Comparison of ENCODE assay signal across 9 cellular contexts in the genomic region with DNA sequence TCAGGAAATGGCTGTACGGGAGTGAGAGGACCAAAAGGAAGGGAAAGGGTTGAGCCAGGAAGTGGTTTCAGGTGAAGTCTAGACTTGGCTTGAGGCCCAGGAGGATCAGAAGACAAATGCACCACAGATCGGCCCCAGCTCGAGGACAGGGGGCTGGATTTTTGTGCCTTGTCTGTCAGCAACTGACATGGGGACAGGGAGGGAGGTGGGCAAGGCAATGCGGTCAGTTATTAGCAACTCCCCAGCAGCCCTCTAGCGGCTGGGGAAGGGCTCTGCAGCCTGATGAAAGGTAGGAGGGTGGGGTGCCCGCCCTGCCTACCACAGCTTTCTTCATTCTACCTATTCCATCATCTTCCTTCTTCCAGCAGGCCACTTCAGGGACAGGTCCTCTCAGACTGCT. TPM values are rescaled to one million over a fixed set of nuclear protein-coding genes. Genes with fewer than 3 reads are reported as not detected.
A peak's percentile ranks its signal among the peaks of the same experiment; 100 is the strongest.
DNase-seq lines count a peak whose midpoint lies in the region; ATAC-seq and TF ChIP-seq lines count a peak whose summit lies in the region.
"Had no signal": no experiment of that assay in that cellular context is flagged by ENCODE, and none has a peak within 500 bp of the region (broad histone marks: within the 10 kb centered on the region; RNA-seq: fewer than 3 reads in every experiment).

No MANE protein-coding gene starts in this region.

- peak; percentile 14 to 68 (median 52) for TF ChIP-seq CTCF in dorsolateral prefrontal cortex (IDR thresholded peaks at IDR 0.05 in 54 of 56, conservative IDR thresholded peaks at IDR 0.05 in 2 of 56; ENCODE audit: low read depth in 1 of 56, partially characterized antibody in 56 of 56)
- TF ChIP-seq CTCF in natural killer cell (IDR thresholded peaks at IDR 0.05) = peak; percentile 43

- peaks cover 0 to 2% (median 0%) of the 10 kb centered on the region in 7 donors for H3K9me3 Mint-ChIP-seq in CD4-positive, CD25-positive, alpha-beta regulatory T cell
- no peaks in the 10 kb centered on the region for H3K9me3 Mint-ChIP-seq in natural killer cell
- peaks cover 2 to 8% of the 10 kb centered on the region in 2 donors for H3K9me3 Mint-ChIP-seq in effector memory CD8-positive, alpha-beta T cell

- H3K9me3 ChIP-seq in CD4-positive, CD25-positive, alpha-beta regulatory T cell (ENCODE audit: control insufficient read depth in 2 of 2, low read length in 2 of 2) = no peaks in the 10 kb centered on the region

- peak in 1 of 2 donors; percentile 44 for ATAC-seq in CD4-positive, CD25-positive, alpha-beta regulatory T cell (ENCODE audit: low read depth in 2 of 2)
- ATAC-seq in GM18498 (IDR thresholded peaks at IDR 0.05; ENCODE audit: unreplicated experiment) (peak; percentile 86), HG02885 (IDR thresholded peaks at IDR 0.05; ENCODE audit: poor library complexity, unreplicated experiment) (peak; percentile 92), natural killer cell (peak in 2 of 3 donors; percentile 63 to 69)
- ATAC-seq in effector memory CD8-positive, alpha-beta T cell (replicated peaks) = no peak

- intact Hi-C loops in dorsolateral prefrontal cortex (cut with DNase I) (loop anchor here (10.0 kb wide), 4 partner anchors 65 to 295 kb away; no protein-coding TSS in a partner anchor), natural killer cell (cut with micrococcal nuclease) (no loop called here)

- H3K4me1 Mint-ChIP-seq in CD4-positive, CD25-positive, alpha-beta regulatory T cell = peaks cover 0 to 12% (median 6%) of the 10 kb centered on the region in 4 donors
- peaks cover 21 to 26% of the 10 kb centered on the region in 2 donors for H3K4me1 Mint-ChIP-seq in natural killer cell
- peaks cover 0 to 3% of the 10 kb centered on the region in 2 donors for H3K4me1 Mint-ChIP-seq in effector memory CD8-positive, alpha-beta T cell (ENCODE audit: low read depth in 2 of 2)

- no peaks in the 10 kb centered on the region for H3K36me3 ChIP-seq in CD4-positive, CD25-positive, alpha-beta regulatory T cell (ENCODE audit: control insufficient read depth, insufficient read depth, low read length)

- H3K36me3 Mint-ChIP-seq in CD4-positive, CD25-positive, alpha-beta regulatory T cell = no peaks in the 10 kb centered on the region
- H3K36me3 Mint-ChIP-seq in natural killer cell = no peaks in the 10 kb centered on the region
- no peaks in the 10 kb centered on the region for H3K36me3 Mint-ChIP-seq in effector memory CD8-positive, alpha-beta T cell (ENCODE audit: insufficient read depth)

- no peak overlapping the region for H3K27ac ChIP-seq in CD4-positive, CD25-positive, alpha-beta regulatory T cell (ENCODE audit: insufficient read depth, low read length, poor library complexity, severe bottlenecking)
- peak overlapping the region in 5 of 59 donors; percentile 7 to 33 (median 18) for H3K27ac ChIP-seq in dorsolateral prefrontal cortex

- H3K27me3 ChIP-seq in CD4-positive, CD25-positive, alpha-beta regulatory T cell (ENCODE audit: control insufficient read depth, insufficient read depth, low read length) = no peaks in the 10 kb centered on the region
- no peaks in the 10 kb centered on the region for H3K27me3 ChIP-seq in dorsolateral prefrontal cortex

- peaks cover 16% of the 10 kb centered on the region for H3K27me3 Mint-ChIP-seq in CD4-positive, CD25-positive, alpha-beta regulatory T cell
- no peaks in the 10 kb centered on the region for H3K27me3 Mint-ChIP-seq in natural killer cell (ENCODE audit: low read depth in 2 of 2)
- peaks cover 0 to 25% of the 10 kb centered on the region in 2 donors for H3K27me3 Mint-ChIP-seq in effector memory CD8-positive, alpha-beta T cell

- peak overlapping the region in 2 of 3 donors; percentile 21 to 70 for H3K27ac Mint-ChIP-seq in CD4-positive, CD25-positive, alpha-beta regulatory T cell
- no peak overlapping the region for H3K27ac Mint-ChIP-seq in natural killer cell
- no peak overlapping the region for H3K27ac Mint-ChIP-seq in effector memory CD8-positive, alpha-beta T cell

- peak overlapping the region in 2 of 4 donors; percentile 14 to 52 for H3K4me3 Mint-ChIP-seq in CD4-positive, CD25-positive, alpha-beta regulatory T cell
- H3K4me3 Mint-ChIP-seq in natural killer cell = no peak overlapping the region
- no peak overlapping the region for H3K4me3 Mint-ChIP-seq in effector memory CD8-positive, alpha-beta T cell

- peaks cover 5% of the 10 kb centered on the region for H3K4me1 ChIP-seq in CD4-positive, CD25-positive, alpha-beta regulatory T cell (ENCODE audit: control insufficient read depth, insufficient read depth, low read length, poor library complexity, severe bottlenecking)

- peak in 1 of 3 donors; percentile 24 for DNase-seq in CD4-positive, CD25-positive, alpha-beta regulatory T cell
- peak; percentile 58 for DNase-seq in OCI-M1 (lab: John Stamatoyannopoulos, UW)
- DNase-seq in dorsolateral prefrontal cortex = no peak
- no peak for DNase-seq in natural killer cell
- DNase-seq in effector memory CD8-positive, alpha-beta T cell = no peak
- DNase-seq in stimulated activated naive CD4-positive, alpha-beta T cell treated with Interleukin-2 at 50 U/mL for 16 hours (lab: John Stamatoyannopoulos, UW) = no peak

- no peak overlapping the region for H3K4me3 ChIP-seq in CD4-positive, CD25-positive, alpha-beta regulatory T cell (ENCODE audit: low read depth, low read length)
- no peak overlapping the region for H3K4me3 ChIP-seq in dorsolateral prefrontal cortex

RNA-seq across cellular contexts. Expression of a gene that starts 50.0 kb away (rescaled TPM):
- not detected for total RNA-seq in CD4-positive, CD25-positive, alpha-beta regulatory T cell
- not detected for polyA plus RNA-seq in CD4-positive, CD25-positive, alpha-beta regulatory T cell
- total RNA-seq in dorsolateral prefrontal cortex (1 to 10 TPM in 116 of 120 experiments, under 1 TPM in 3, not detected in 1; 0.82 to 6.2 (median 2.3) TPM), natural killer cell (not detected)
- total RNA-seq: T-helper 2 cell treated with Interferon-gamma antibody and Interleukin-4, amounts not matched to agents 100 ng/mL and 5 ng/mL, for 36 hours had no signal

Comparison
In these comparisons a context has a peak if more than half of its experiments do, and no peak if none do; other contexts are left out.
1. H3K27ac Mint-ChIP-seq: peak in CD4-positive, CD25-positive, alpha-beta regulatory T cell (2 of 3); none in natural killer cell (0 of 2) and effector memory CD8-positive, alpha-beta T cell (0 of 2).